Comparison of ENCODE assay signal across 7 cellular contexts in the genomic region with DNA sequence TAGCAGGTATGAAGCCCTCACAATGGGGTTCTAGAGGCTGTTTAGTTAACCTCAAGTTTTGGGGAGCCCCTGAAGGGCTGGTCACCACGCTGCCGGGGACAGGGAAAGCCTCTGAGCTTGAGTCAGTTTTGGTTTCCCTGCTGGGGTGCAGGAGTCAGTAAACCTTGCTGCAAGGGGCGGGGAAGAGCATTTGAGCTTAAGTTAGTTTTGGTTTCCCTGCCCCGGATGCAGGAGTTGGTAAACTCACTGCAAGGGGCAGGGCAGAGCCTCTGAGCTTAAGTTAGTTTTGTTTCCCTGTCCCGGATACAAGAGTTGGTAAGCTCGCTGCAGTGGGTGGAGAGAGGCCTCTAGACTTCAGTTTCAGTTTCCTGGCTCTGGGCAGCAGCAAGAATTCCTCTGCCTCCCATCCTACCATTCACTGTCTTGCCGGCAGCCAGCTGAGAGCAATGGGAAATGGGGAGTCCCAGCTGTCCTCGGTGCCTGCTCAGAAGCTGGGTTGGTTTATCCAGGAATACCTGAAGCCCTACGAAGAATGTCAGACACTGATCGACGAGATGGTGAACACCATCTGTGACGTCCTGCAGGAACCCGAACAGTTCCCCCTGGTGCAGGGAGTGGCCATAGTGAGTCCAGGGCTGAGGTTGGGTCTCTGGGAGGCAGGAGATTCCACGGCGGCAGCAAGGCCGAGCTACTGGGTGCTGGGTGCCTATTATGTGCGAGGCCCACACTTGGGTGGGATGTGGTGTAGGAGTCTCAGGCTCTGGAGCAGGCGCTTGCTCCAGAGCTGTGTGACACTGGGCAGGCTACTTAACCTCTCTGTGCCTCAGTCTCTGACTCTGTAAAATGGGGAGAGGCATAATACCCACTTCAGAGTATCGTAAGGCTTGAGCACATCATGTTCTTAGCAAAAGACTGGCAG.
DNase-seq lines count a peak whose midpoint lies in the region; ATAC-seq lines count a peak whose summit lies in the region.

A gene with protein sequence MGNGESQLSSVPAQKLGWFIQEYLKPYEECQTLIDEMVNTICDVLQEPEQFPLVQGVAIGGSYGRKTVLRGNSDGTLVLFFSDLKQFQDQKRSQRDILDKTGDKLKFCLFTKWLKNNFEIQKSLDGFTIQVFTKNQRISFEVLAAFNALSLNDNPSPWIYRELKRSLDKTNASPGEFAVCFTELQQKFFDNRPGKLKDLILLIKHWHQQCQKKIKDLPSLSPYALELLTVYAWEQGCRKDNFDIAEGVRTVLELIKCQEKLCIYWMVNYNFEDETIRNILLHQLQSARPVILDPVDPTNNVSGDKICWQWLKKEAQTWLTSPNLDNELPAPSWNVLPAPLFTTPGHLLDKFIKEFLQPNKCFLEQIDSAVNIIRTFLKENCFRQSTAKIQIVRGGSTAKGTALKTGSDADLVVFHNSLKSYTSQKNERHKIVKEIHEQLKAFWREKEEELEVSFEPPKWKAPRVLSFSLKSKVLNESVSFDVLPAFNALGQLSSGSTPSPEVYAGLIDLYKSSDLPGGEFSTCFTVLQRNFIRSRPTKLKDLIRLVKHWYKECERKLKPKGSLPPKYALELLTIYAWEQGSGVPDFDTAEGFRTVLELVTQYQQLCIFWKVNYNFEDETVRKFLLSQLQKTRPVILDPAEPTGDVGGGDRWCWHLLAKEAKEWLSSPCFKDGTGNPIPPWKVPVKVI (plus strand): TSS at position 357 of the 919 bp plus-strand sequence. CDS start 90 bp downstream, at position 447.

- peak within 1 kb of the TSS; percentile 37 for H3K27ac ChIP-seq in angular gyrus (ENCODE audit: low read depth, low read length)

- DNase-seq in T follicular helper cell (ENCODE audit: low read depth) (peak; percentile 68), islet precursor cell (peak; percentile 56), NCI-H2196 (lab: John Stamatoyannopoulos, UW; ENCODE audit: unreplicated experiment) (no peak)
- DNase-seq in stimulated activated CD4-positive, alpha-beta T cell treated with anti-CD3 and anti-CD28 coated beads, Interleukin-4, amount 100 ng/mL, for 24 hours: peak; percentile 84

- peak; percentile 86 for ATAC-seq in GM18873 (IDR thresholded peaks at IDR 0.05; ENCODE audit: low FRiP score, unreplicated experiment)
- ATAC-seq in HG03060 (IDR thresholded peaks at IDR 0.05; ENCODE audit: low read depth, unreplicated experiment): peak; percentile 57
